Comparison of ENCODE assay signal across 19 cellular contexts in the genomic region with DNA sequence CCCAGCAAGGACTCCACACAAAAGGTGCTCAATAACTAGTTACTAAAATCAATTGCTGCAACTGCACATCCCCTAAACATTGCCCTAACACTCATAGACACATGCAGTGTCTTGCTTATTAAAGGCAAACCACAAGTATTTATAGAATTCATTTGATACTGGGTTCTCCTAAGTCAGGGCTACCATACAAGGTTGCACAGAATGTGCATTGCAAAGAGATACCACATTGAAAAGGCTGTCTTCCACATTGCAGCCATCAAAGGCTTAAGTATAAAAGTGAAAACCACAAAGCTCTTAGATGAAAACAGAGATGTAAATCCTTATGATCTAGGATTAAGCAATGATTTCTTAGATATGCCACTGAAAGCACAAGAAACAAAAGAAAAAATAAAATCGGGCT. TPM values are rescaled to one million over a fixed set of nuclear protein-coding genes. Genes with fewer than 3 reads are reported as not detected.
A peak's percentile ranks its signal among the peaks of the same experiment; 100 is the strongest.
DNase-seq lines count a peak whose midpoint lies in the region; ATAC-seq and TF ChIP-seq lines count a peak whose summit lies in the region.
"Had no signal": no experiment of that assay in that cellular context is flagged by ENCODE, and none has a peak within 500 bp of the region (broad histone marks: within the 10 kb centered on the region; RNA-seq: fewer than 3 reads in every experiment).

No MANE protein-coding gene starts in this region.

- peaks cover 18 to 21% (median 20%) of the 10 kb centered on the region in 4 donors for H3K4me1 Mint-ChIP-seq in CD4-positive, alpha-beta memory T cell
- peaks cover 22% of the 10 kb centered on the region for H3K4me1 Mint-ChIP-seq in activated CD8-positive, alpha-beta T cell treated with anti-CD3 and anti-CD28 coated beads for 36 hours (ENCODE audit: low read depth)

- no peak overlapping the region for H3K27ac ChIP-seq in CD4-positive, alpha-beta memory T cell (ENCODE audit: low read depth, low read length)
- H3K27ac ChIP-seq in mesenchymal stem cell (ENCODE audit: low read length, poor library complexity, severe bottlenecking) (no peak overlapping the region), GM23248 (no peak overlapping the region), PC-3 (ENCODE audit: low read length) (no peak overlapping the region)
- H3K27ac ChIP-seq: ascending aorta, dorsolateral prefrontal cortex, esophagus squamous epithelium, HL-60 had no signal

- no peak overlapping the region for H2AK5ac ChIP-seq in mesenchymal stem cell (ENCODE audit: low read length, severe bottlenecking)

- TF ChIP-seq CTCF in activated CD8-positive, alpha-beta T cell treated with anti-CD3 and anti-CD28 coated beads for 36 hours (IDR thresholded peaks at IDR 0.05): no peak
- TF ChIP-seq CTCF in PC-3 (conservative IDR thresholded peaks at IDR 0.05; ENCODE audit: low read depth, low read length): no peak

- peak overlapping the region in 5 of 8 donors; percentile 5 to 39 (median 24) for H3K4me3 Mint-ChIP-seq in CD4-positive, alpha-beta memory T cell
- H3K4me3 Mint-ChIP-seq in activated CD8-positive, alpha-beta T cell treated with anti-CD3 and anti-CD28 coated beads for 36 hours: no peak overlapping the region
- H3K4me3 Mint-ChIP-seq: activated T-helper 1 cell treated with anti-CD3 and anti-CD28 coated beads, Interleukin-12 subunit alpha, Interleukin-12 subunit beta, Interleukin-2, Interleukin-4 antibody, amounts not matched to agents 30 ng/mL and 10 ng/mL and 1 ng/mL, durations not matched to agents 14 hours and 24 hours and 36 hours had no signal

- no CpG with 5 or more reads among the region's 1 CpG for WGBS in mesenchymal stem cell
- 0% methylated on average over 1 of the region's 1 CpG for WGBS in GM23248 (ENCODE audit: low coverage in 1 of 2, low lambda C conversion rate in 2 of 2, missing lambda C conversion rate in 2 of 2), 2 experiments

- no peak overlapping the region for H3K14ac ChIP-seq in mesenchymal stem cell (ENCODE audit: low read length in 2 of 2)

- no peaks in the 10 kb centered on the region for H4K20me1 ChIP-seq in GM23248 (ENCODE audit: insufficient read depth)
- H4K20me1 ChIP-seq in PC-3 (ENCODE audit: low read length): no peaks in the 10 kb centered on the region

- H3K79me1 ChIP-seq in mesenchymal stem cell (replicated peaks; ENCODE audit: low read length, poor library complexity, severe bottlenecking): no peaks in the 10 kb centered on the region

- BruUV-seq in PC-3 (replicated peaks; lab: Mats Ljungman, UMichigan): no TSS peak

- no peak overlapping the region for H3K4me3 ChIP-seq in CD4-positive, alpha-beta memory T cell (ENCODE audit: low read length in 2 of 2)
- H3K4me3 ChIP-seq in mesenchymal stem cell (ENCODE audit: insufficient read depth in 1 of 2, low read depth in 1 of 2, low read length in 2 of 2): no peak overlapping the region
- H3K4me3 ChIP-seq in GM23248: no peak overlapping the region
- H3K4me3 ChIP-seq in PC-3 (ENCODE audit: low read length): no peak overlapping the region
- H3K4me3 ChIP-seq: ascending aorta, dorsolateral prefrontal cortex, esophagus squamous epithelium, hepatocyte had no signal

- no peaks in the 10 kb centered on the region for H3K9me3 ChIP-seq in CD4-positive, alpha-beta memory T cell (ENCODE audit: control insufficient read depth in 1 of 2, low read length in 2 of 2)
- no peaks in the 10 kb centered on the region for H3K9me3 ChIP-seq in mesenchymal stem cell (ENCODE audit: control insufficient read depth, low read length)
- H3K9me3 ChIP-seq in GM23248 (ENCODE audit: low read depth): no peaks in the 10 kb centered on the region
- no peaks in the 10 kb centered on the region for H3K9me3 ChIP-seq in PC-3 (ENCODE audit: low read length)
- H3K9me3 ChIP-seq: ascending aorta, esophagus squamous epithelium had no signal

- H3K4me1 ChIP-seq in CD4-positive, alpha-beta memory T cell (ENCODE audit: insufficient read depth, low read length): peaks cover 19% of the 10 kb centered on the region
- H3K4me1 ChIP-seq in mesenchymal stem cell (ENCODE audit: control insufficient read depth, insufficient read depth, low read depth, low read length) (no peaks in the 10 kb centered on the region), GM23248 (ENCODE audit: insufficient read depth) (no peaks in the 10 kb centered on the region), PC-3 (ENCODE audit: insufficient read depth, low read length) (no peaks in the 10 kb centered on the region)
- H3K4me1 ChIP-seq: ascending aorta, esophagus squamous epithelium had no signal

- peak; percentile 60 for ATAC-seq in activated CD8-positive, alpha-beta T cell treated with anti-CD3 and anti-CD28 coated beads for 36 hours
- ATAC-seq in GM19452 (IDR thresholded peaks at IDR 0.05; ENCODE audit: unreplicated experiment) (no peak), PC-3 (no peak)
- ATAC-seq: left cardiac atrium, Right ventricle myocardium inferior had no signal

- H3K9ac ChIP-seq in mesenchymal stem cell (ENCODE audit: low read length) (no peak overlapping the region), GM23248 (no peak overlapping the region), PC-3 (ENCODE audit: low read length) (no peak overlapping the region)

- no peaks in the 10 kb centered on the region for H3K36me3 ChIP-seq in CD4-positive, alpha-beta memory T cell (ENCODE audit: insufficient read depth, low read length)
- no peaks in the 10 kb centered on the region for H3K36me3 ChIP-seq in mesenchymal stem cell (ENCODE audit: control insufficient read depth in 1 of 2, insufficient read depth in 2 of 2, low read depth in 1 of 2, low read length in 2 of 2)
- H3K36me3 ChIP-seq in GM23248 (ENCODE audit: low read depth): no peaks in the 10 kb centered on the region
- H3K36me3 ChIP-seq in PC-3 (ENCODE audit: low read depth, low read length): no peaks in the 10 kb centered on the region
- H3K36me3 ChIP-seq: ascending aorta, esophagus squamous epithelium had no signal

- intact Hi-C loops in CD4-positive, alpha-beta memory T cell (cut with micrococcal nuclease): no loop called here
- intact Hi-C loops in activated CD8-positive, alpha-beta T cell treated with anti-CD3 and anti-CD28 coated beads for 36 hours (cut with micrococcal nuclease): loop anchor here (10.0 kb wide), 1 partner anchor 663 kb away; no protein-coding TSS in a partner anchor
- intact Hi-C loops in PC-3 (cut with micrococcal nuclease): no loop called here

- H3K9me2 ChIP-seq in GM23248 (ENCODE audit: insufficient read depth) (no peaks in the 10 kb centered on the region; the same call in 1 of the 2 replicates), PC-3 (replicated peaks; ENCODE audit: low read length) (0 out of 2 replicates have a peak, but pooled peaks cover 4% of the 10 kb centered on the region)

- H2BK120ac ChIP-seq in mesenchymal stem cell (ENCODE audit: low read depth, low read length): no peak overlapping the region

- H4K91ac ChIP-seq in mesenchymal stem cell (ENCODE audit: low read length): no peak overlapping the region

- H3K27me3 ChIP-seq in CD4-positive, alpha-beta memory T cell (ENCODE audit: insufficient read depth, low read length): peaks cover 4% of the 10 kb centered on the region
- H3K27me3 ChIP-seq in mesenchymal stem cell (ENCODE audit: control insufficient read depth in 1 of 2, insufficient read depth in 1 of 2, low read length in 2 of 2) (peaks cover 9 to 66% of the 10 kb centered on the region in 2 experiments), GM23248 (replicated peaks; ENCODE audit: insufficient read depth) (peaks cover 13% of the 10 kb centered on the region; the same call in 1 of the 2 replicates), PC-3 (ENCODE audit: low read length) (no peaks in the 10 kb centered on the region)
- H3K27me3 ChIP-seq: ascending aorta, hepatocyte had no signal

- H4K8ac ChIP-seq in mesenchymal stem cell (ENCODE audit: low read length): no peak overlapping the region

- POLR2A ChIA-PET in CD4-positive, alpha-beta memory T cell (lab: Charles Lee; ENCODE audit: partially characterized antibody): no interaction called here
- POLR2A ChIA-PET in activated CD8-positive, alpha-beta T cell treated with anti-CD3 and anti-CD28 coated beads for 36 hours (lab: Charles Lee): no interaction called here
- POLR2A ChIA-PET in PC-3 (lab: Charles Lee; ENCODE audit: unreplicated experiment): no interaction called here

- H2BK15ac ChIP-seq in mesenchymal stem cell (ENCODE audit: low read depth, poor library complexity, severe bottlenecking): no peak overlapping the region

- no peak overlapping the region for H3K4ac ChIP-seq in mesenchymal stem cell (ENCODE audit: low read depth in 1 of 2, low read length in 2 of 2)

- H3K9me3 Mint-ChIP-seq in CD4-positive, alpha-beta memory T cell: no peaks in the 10 kb centered on the region
- H3K9me3 Mint-ChIP-seq in activated CD8-positive, alpha-beta T cell treated with anti-CD3 and anti-CD28 coated beads for 36 hours: no peaks in the 10 kb centered on the region
- H3K9me3 Mint-ChIP-seq: activated T-helper 1 cell treated with anti-CD3 and anti-CD28 coated beads, Interleukin-12 subunit alpha, Interleukin-12 subunit beta, Interleukin-2, Interleukin-4 antibody, amounts not matched to agents 30 ng/mL and 10 ng/mL and 1 ng/mL, durations not matched to agents 14 hours and 24 hours and 36 hours had no signal

- DNase-seq in CD4-positive, alpha-beta memory T cell: peak in 4 of 5 donors; percentile 39 to 48 (median 43)
- DNase-seq in HS-5 (ENCODE audit: low read depth) (peak; percentile 2), mesenchymal stem cell (peak; percentile 26), GM23248 (no peak), PC-3 (no peak)
- DNase-seq in activated CD8-positive, alpha-beta T cell treated with anti-CD3 and anti-CD28 coated beads for 36 hours: no peak
- DNase-seq: activated CD4-positive, alpha-beta T cell treated with anti-CD3 and anti-CD28 coated beads for 1 hour; dorsolateral prefrontal cortex; esophagus squamous epithelium; left cardiac atrium; NCI-H2029; NCI-H774 had no signal

- H3K27ac Mint-ChIP-seq in CD4-positive, alpha-beta memory T cell: no peak overlapping the region
- no peak overlapping the region for H3K27ac Mint-ChIP-seq in activated CD8-positive, alpha-beta T cell treated with anti-CD3 and anti-CD28 coated beads for 36 hours
- H3K27ac Mint-ChIP-seq: activated T-helper 1 cell treated with anti-CD3 and anti-CD28 coated beads, Interleukin-12 subunit alpha, Interleukin-12 subunit beta, Interleukin-2, Interleukin-4 antibody, amounts not matched to agents 30 ng/mL and 10 ng/mL and 1 ng/mL, durations not matched to agents 14 hours and 24 hours and 36 hours had no signal

- H3K36me3 Mint-ChIP-seq in CD4-positive, alpha-beta memory T cell: peaks cover 0 to 3% of the 10 kb centered on the region in 2 donors
- no peaks in the 10 kb centered on the region for H3K36me3 Mint-ChIP-seq in activated CD8-positive, alpha-beta T cell treated with anti-CD3 and anti-CD28 coated beads for 36 hours (ENCODE audit: low read depth)

- no peak overlapping the region for H3K23ac ChIP-seq in mesenchymal stem cell (ENCODE audit: low read length in 2 of 2)

- H3K79me2 ChIP-seq in GM23248 (ENCODE audit: insufficient read depth): no peaks in the 10 kb centered on the region
- H3K79me2 ChIP-seq in PC-3 (ENCODE audit: low read length): no peaks in the 10 kb centered on the region
- H3K79me2 ChIP-seq: hepatocyte had no signal

- H3F3A ChIP-seq in GM23248 (ENCODE audit: insufficient read depth) (no peaks in the 10 kb centered on the region), PC-3 (ENCODE audit: low read length, unreplicated experiment) (no peaks in the 10 kb centered on the region)

- no peak overlapping the region for H2BK5ac ChIP-seq in mesenchymal stem cell (ENCODE audit: low read depth, low read length, poor library complexity, severe bottlenecking)

- H2BK12ac ChIP-seq in mesenchymal stem cell (ENCODE audit: low read length in 2 of 2): no peak overlapping the region

- in situ Hi-C loops in GM23248 (cut with MboI): no loop called here

- H2AFZ ChIP-seq in mesenchymal stem cell (ENCODE audit: low read depth, low read length) (no peak overlapping the region), GM23248 (no peak overlapping the region), PC-3 (ENCODE audit: low read length) (no peak overlapping the region)
- H2AFZ ChIP-seq: hepatocyte had no signal

- H3K27me3 Mint-ChIP-seq in CD4-positive, alpha-beta memory T cell: peaks cover 18 to 30% of the 10 kb centered on the region in 2 donors
- H3K27me3 Mint-ChIP-seq in activated CD8-positive, alpha-beta T cell treated with anti-CD3 and anti-CD28 coated beads for 36 hours: peaks cover 38% of the 10 kb centered on the region

- no peak overlapping the region for H3K4me2 ChIP-seq in mesenchymal stem cell (ENCODE audit: low read length, poor library complexity, severe bottlenecking)
- H3K4me2 ChIP-seq in GM23248 (ENCODE audit: unreplicated experiment): no peak overlapping the region
- H3K4me2 ChIP-seq in PC-3 (ENCODE audit: low read length): no peak overlapping the region
- H3K4me2 ChIP-seq: hepatocyte had no signal

- no peak overlapping the region for H3K18ac ChIP-seq in mesenchymal stem cell (ENCODE audit: low read depth in 1 of 2, low read length in 2 of 2)

- CTCF ChIA-PET in CD4-positive, alpha-beta memory T cell (lab: Charles Lee; ENCODE audit: partially characterized antibody): no interaction called here
- CTCF ChIA-PET in activated CD8-positive, alpha-beta T cell treated with anti-CD3 and anti-CD28 coated beads for 36 hours (lab: Charles Lee): interaction anchor here (4.1 kb wide), 1 partner anchor 10 kb away, joined by 15 read pairs; no protein-coding TSS in a partner anchor
- CTCF ChIA-PET in PC-3 (lab: Charles Lee): no interaction called here

RNA-seq across cellular contexts. Expression of a gene that starts 33.6 kb away (rescaled TPM):
- not detected for total RNA-seq in CD4-positive, alpha-beta memory T cell
- polyA plus RNA-seq in CD4-positive, alpha-beta memory T cell: not detected
- total RNA-seq in activated CD8-positive, alpha-beta T cell treated with anti-CD3 and anti-CD28 coated beads for 36 hours: not detected
- polyA plus RNA-seq in mesenchymal stem cell (2013, experiment 1 of 2): not detected
- polyA plus RNA-seq in mesenchymal stem cell (2013, experiment 2 of 2): not detected
- not detected in 2 replicates for total RNA-seq in GM23248 (2014; rRNA removed; shearing (Covaris generic))
- not detected in 2 replicates for polyA plus RNA-seq in GM23248 (2016; fragmentation: Nextera tagmentation; extraction: Ambion mirVana)
- not detected in 2 replicates for total RNA-seq in PC-3 (2014; rRNA removed)
- total RNA-seq: activated T-helper 1 cell treated with anti-CD3 and anti-CD28 coated beads, Interleukin-12 subunit alpha, Interleukin-12 subunit beta, Interleukin-2, Interleukin-4 antibody, amounts not matched to agents 30 ng/mL and 10 ng/mL and 1 ng/mL, durations not matched to agents 14 hours and 24 hours and 36 hours; ascending aorta; esophagus squamous epithelium; hepatocyte; left cardiac atrium; posterior vena cava; Right ventricle myocardium inferior had no signal
- polyA plus RNA-seq: hepatocyte had no signal

Comparison
In these comparisons a context has a peak if more than half of its experiments do, and no peak if none do; other contexts are left out.
1. DNase-seq: peak in CD4-positive, alpha-beta memory T cell (4 of 5), HS-5 (single experiment) and mesenchymal stem cell (single experiment); none in activated CD8-positive, alpha-beta T cell treated with anti-CD3 and anti-CD28 coated beads for 36 hours (single experiment), GM23248 (single experiment) and PC-3 (single experiment).